ENCODE assay signal across 18 cellular contexts in genomic region chr11:78344676-78345075, GRCh38.
DNase-seq lines count a peak whose midpoint lies in the region; ATAC-seq, FAIRE-seq and TF ChIP-seq lines count a peak whose summit lies in the region.
"Had no signal": no experiment of that assay in that cellular context is flagged by ENCODE, and none has a peak within 500 bp of the region (broad histone marks: within the 10 kb centered on the region; RNA-seq: fewer than 3 reads in every experiment).

No MANE protein-coding gene starts in this region.

- H2BK120ac ChIP-seq in mesendoderm (ENCODE audit: low read depth, low read length): no peak overlapping the region

- H3K9me3 Mint-ChIP-seq in stimulated activated effector memory CD8-positive, alpha-beta T cell treated with anti-CD3 and anti-CD28 coated beads, Interleukin-12 subunit alpha, Interleukin-12 subunit beta, amount 100 ng/mL, for 72 hours: no peaks in the 10 kb centered on the region
- H3K9me3 Mint-ChIP-seq: H9, IgD-negative memory B cell had no signal

- H3K27me3 ChIP-seq in mesendoderm (ENCODE audit: insufficient read depth, low read length, poor library complexity): no peaks in the 10 kb centered on the region

- H3K27ac Mint-ChIP-seq in stimulated activated effector memory CD8-positive, alpha-beta T cell treated with anti-CD3 and anti-CD28 coated beads, Interleukin-12 subunit alpha, Interleukin-12 subunit beta, amount 100 ng/mL, for 72 hours: no peak overlapping the region
- H3K27ac Mint-ChIP-seq: H9 had no signal

- no peaks in the 10 kb centered on the region for H3K36me3 Mint-ChIP-seq in stimulated activated effector memory CD8-positive, alpha-beta T cell treated with anti-CD3 and anti-CD28 coated beads, Interleukin-12 subunit alpha, Interleukin-12 subunit beta, amount 100 ng/mL, for 72 hours

- no peaks in the 10 kb centered on the region for H3K9me3 ChIP-seq in KOPT-K1 (ENCODE audit: insufficient read depth, low read length, poor library complexity, severe bottlenecking)

- H3K36me3 ChIP-seq in KOPT-K1 (ENCODE audit: insufficient read depth, low read length) (no peaks in the 10 kb centered on the region), mesendoderm (ENCODE audit: control insufficient read depth, insufficient read depth, low read length) (no peaks in the 10 kb centered on the region)

- H2BK15ac ChIP-seq in mesendoderm (replicated peaks; ENCODE audit: low read depth): no peak overlapping the region

- H3K23ac ChIP-seq in mesendoderm (ENCODE audit: low read length): no peak overlapping the region

- ATAC-seq in stimulated activated effector memory CD8-positive, alpha-beta T cell treated with anti-CD3 and anti-CD28 coated beads, Interleukin-12 subunit alpha, Interleukin-12 subunit beta, amount 100 ng/mL, for 72 hours: no peak

- DNase-seq in frontal cortex (ENCODE audit: low spot score in 2 of 2): no peak
- DNase-seq in erythroblast (lab: John Stamatoyannopoulos, UW): no peak
- no peak for DNase-seq in NCI-H2029 treated with DMSO at 0.1 percent for 48 hours (lab: John Stamatoyannopoulos, UW)
- DNase-seq in mesendoderm: no peak
- DNase-seq in stimulated activated effector memory CD8-positive, alpha-beta T cell treated with anti-CD3 and anti-CD28 coated beads, Interleukin-12 subunit alpha, Interleukin-12 subunit beta, amount 100 ng/mL, for 72 hours (ENCODE audit: low spot score in 2 of 2): no peak
- DNase-seq: AML-193; GDM1; H9; Kasumi-1; NCI-H1105; NCI-H2081 treated with DMSO at 0.1 percent for 48 hours; NCI-H748 treated with DMSO at 0.1 percent for 48 hours; NK-92 treated with Interleukin-12 subunit alpha and Interleukin-12 subunit beta, amount 100 ng/mL, for 24 hours; SHP77 had no signal

- H3K27ac ChIP-seq in KOPT-K1 (ENCODE audit: low read depth, low read length, poor library complexity, severe bottlenecking) (peak overlapping the region; percentile 84), angular gyrus (ENCODE audit: low read depth, low read length) (peak overlapping the region; percentile 50), mesendoderm (ENCODE audit: low read depth, low read length) (no peak overlapping the region)
- H3K27ac ChIP-seq: C4-2B had no signal

- H3K18ac ChIP-seq in mesendoderm (ENCODE audit: low read length): no peak overlapping the region

- no peak overlapping the region for H4K5ac ChIP-seq in mesendoderm (ENCODE audit: low read length)

- H4K8ac ChIP-seq in mesendoderm (ENCODE audit: low read depth, low read length): no peak overlapping the region

- no peak overlapping the region for H3K9ac ChIP-seq in mesendoderm (ENCODE audit: low read length)

- H3K4me2 ChIP-seq in mesendoderm (ENCODE audit: low read length): no peak overlapping the region

- H3K79me1 ChIP-seq in mesendoderm (ENCODE audit: low read length): no peaks in the 10 kb centered on the region

- no peak overlapping the region for H3K4ac ChIP-seq in mesendoderm (ENCODE audit: low read depth, low read length)

- WGBS in mesendoderm (ENCODE audit: extremely low coverage, insufficient coverage, low lambda C conversion rate): no CpG with 5 or more reads among the region's 2 CpGs

- no peaks in the 10 kb centered on the region for H3K79me2 ChIP-seq in mesendoderm (ENCODE audit: control insufficient read depth, insufficient read depth, low read length)

- peak; percentile 43 for FAIRE-seq in frontal cortex (lab: Jason Lieb, UNC)

- no peak overlapping the region for H3K4me3 Mint-ChIP-seq in stimulated activated effector memory CD8-positive, alpha-beta T cell treated with anti-CD3 and anti-CD28 coated beads, Interleukin-12 subunit alpha, Interleukin-12 subunit beta, amount 100 ng/mL, for 72 hours
- H3K4me3 Mint-ChIP-seq: H9 had no signal

- H2BK5ac ChIP-seq in mesendoderm (ENCODE audit: low read length): no peak overlapping the region

- peaks cover 20% of the 10 kb centered on the region for H3K4me1 Mint-ChIP-seq in stimulated activated effector memory CD8-positive, alpha-beta T cell treated with anti-CD3 and anti-CD28 coated beads, Interleukin-12 subunit alpha, Interleukin-12 subunit beta, amount 100 ng/mL, for 72 hours

- TF ChIP-seq POLR2A in erythroblast (IDR thresholded peaks at IDR 0.05; ENCODE audit: low read length): no peak

- H3K4me3 ChIP-seq in mesendoderm (ENCODE audit: low read length): no peak overlapping the region

- no peak overlapping the region for H2AK5ac ChIP-seq in mesendoderm (ENCODE audit: low read length)

- no peaks in the 10 kb centered on the region for H3K4me1 ChIP-seq in mesendoderm (ENCODE audit: control insufficient read depth, low read depth, low read length)

- no peak overlapping the region for H3K56ac ChIP-seq in mesendoderm (ENCODE audit: low read length)
